Comparison of ENCODE assay signal across 1 cellular context in the genomic region with DNA sequence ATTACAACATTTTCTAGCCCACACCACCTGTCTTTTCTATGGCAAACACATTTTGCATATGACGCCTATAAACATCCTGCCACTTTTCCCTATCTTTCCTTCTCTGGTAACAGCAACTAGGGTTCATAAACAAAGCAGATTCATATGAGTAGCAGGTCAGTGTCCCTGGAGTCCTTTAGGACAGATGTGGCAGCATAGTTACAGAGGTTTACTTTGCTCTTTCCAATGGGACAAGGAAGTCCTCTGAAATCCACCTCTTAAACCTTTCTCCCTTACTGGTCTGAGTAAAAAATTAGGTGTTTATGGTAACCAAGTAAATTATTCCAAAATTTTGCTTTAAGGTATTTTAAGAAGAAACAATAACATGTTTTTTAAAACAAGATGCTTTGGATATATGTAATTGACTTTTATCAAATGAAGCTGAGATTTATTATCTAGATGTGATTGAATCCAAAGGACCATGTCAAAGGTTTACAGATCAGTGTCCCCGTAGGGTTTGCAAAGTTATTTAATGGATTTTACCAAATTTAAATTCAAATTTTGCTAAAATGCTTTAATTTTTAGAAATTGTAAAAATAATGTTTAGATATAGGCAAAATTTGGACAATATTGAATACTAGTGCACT.
TF ChIP-seq lines count a peak whose summit lies in the region.

No MANE protein-coding gene starts in this region.

TF ChIP-seq in WTC11, 78 proteins besides CTCF, POLR2A, EP300 and RAD21 (continued from another document):
- TF ChIP-seq, protein P1, sequence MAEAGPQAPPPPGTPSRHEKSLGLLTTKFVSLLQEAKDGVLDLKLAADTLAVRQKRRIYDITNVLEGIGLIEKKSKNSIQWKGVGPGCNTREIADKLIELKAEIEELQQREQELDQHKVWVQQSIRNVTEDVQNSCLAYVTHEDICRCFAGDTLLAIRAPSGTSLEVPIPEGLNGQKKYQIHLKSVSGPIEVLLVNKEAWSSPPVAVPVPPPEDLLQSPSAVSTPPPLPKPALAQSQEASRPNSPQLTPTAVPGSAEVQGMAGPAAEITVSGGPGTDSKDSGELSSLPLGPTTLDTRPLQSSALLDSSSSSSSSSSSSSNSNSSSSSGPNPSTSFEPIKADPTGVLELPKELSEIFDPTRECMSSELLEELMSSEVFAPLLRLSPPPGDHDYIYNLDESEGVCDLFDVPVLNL (CRISPR knock-in tag; IDR thresholded peaks at IDR 0.05; ENCODE audit: borderline replicate concordance, low read depth): no peak
- TF ChIP-seq ZNF671 (CRISPR knock-in tag; IDR thresholded peaks at IDR 0.05): no peak
